Comparison of ENCODE assay signal across 8 cellular contexts in genomic region chr22:29344137-29344536, GRCh38. TPM values are rescaled to one million over a fixed set of nuclear protein-coding genes. Genes with fewer than 3 reads are reported as not detected.
DNase-seq lines count a peak whose midpoint lies in the region; ATAC-seq and TF ChIP-seq lines count a peak whose summit lies in the region.

No MANE protein-coding gene starts in this region.

- 24 to 46% (median 29%) methylated on average over 5 of the region's 5 CpGs for whole genome bisulfite sequencing in stomach, 5 donors

- peaks cover 5 to 61% (median 31%) of the 10 kb centered on the region in 4 donors for H3K4me1 ChIP-seq in stomach
- H3K4me1 ChIP-seq in HAP-1 = no peaks in the 10 kb centered on the region

- no peak overlapping the region for H3K4me3 ChIP-seq in stomach
- no peak overlapping the region for H3K4me3 ChIP-seq in HAP-1

- H3K4me3 Mint-ChIP-seq in glutamatergic neuron (ENCODE audit: unreplicated experiment) = peak overlapping the region; percentile 20

- peaks cover 10% of the 10 kb centered on the region for H3K27me3 Mint-ChIP-seq in glutamatergic neuron (ENCODE audit: unreplicated experiment)

- TF ChIP-seq EP300 in stomach (IDR thresholded peaks at IDR 0.05) = no peak

- H3K36me3 ChIP-seq in stomach (peaks cover 72 to 98% (median 96%) of the 10 kb centered on the region in 4 donors), HAP-1 (replicated peaks) (peaks cover 70% of the 10 kb centered on the region)

- no peak for TF ChIP-seq POLR2A in stomach (IDR thresholded peaks at IDR 0.05)

- no peak for ATAC-seq in HG02885 (IDR thresholded peaks at IDR 0.05; ENCODE audit: poor library complexity, unreplicated experiment)
- ATAC-seq in GM19395 (IDR thresholded peaks at IDR 0.05; ENCODE audit: unreplicated experiment) = no peak

- H3K9me3 Mint-ChIP-seq in glutamatergic neuron (ENCODE audit: unreplicated experiment) = peaks cover 4% of the 10 kb centered on the region

- H3K27ac ChIP-seq in RWPE1 (peak overlapping the region; percentile 77), stomach (peak overlapping the region in 2 of 5 donors; percentile 56 to 68)

- H3K36me3 Mint-ChIP-seq in glutamatergic neuron (ENCODE audit: unreplicated experiment) = peaks cover 4% of the 10 kb centered on the region

- TF ChIP-seq CTCF in RWPE1 (conservative IDR thresholded peaks at IDR 0.05; ENCODE audit: low read depth) (no peak), glutamatergic neuron (IDR thresholded peaks at IDR 0.05; ENCODE audit: partially characterized antibody, unreplicated experiment) (no peak), stomach (IDR thresholded peaks at IDR 0.05) (no peak)

- peak overlapping the region; percentile 12 for H3K27ac Mint-ChIP-seq in glutamatergic neuron (ENCODE audit: unreplicated experiment)

- H3K4me1 Mint-ChIP-seq in glutamatergic neuron (ENCODE audit: low read depth, unreplicated experiment) = peaks cover 36% of the 10 kb centered on the region

- intact Hi-C loops in stomach (cut with DNase I; ENCODE audit: low total_unique reads) = no loop called here

- H3K27me3 ChIP-seq in stomach = no peaks in the 10 kb centered on the region
- no peaks in the 10 kb centered on the region for H3K27me3 ChIP-seq in HAP-1 (ENCODE audit: low read depth)

- in situ Hi-C loops in HAP-1 (cut with MboI; ENCODE audit: low sequenced_read_pairs) = no loop called here

- CTCF ChIA-PET in RWPE1 (lab: Yijun Ruan, JAX) = no interaction called here

- DNase-seq in HK-2 (ENCODE audit: unreplicated experiment) (peak; percentile 86), RWPE1 (ENCODE audit: low spot score) (peak; percentile 78), glutamatergic neuron (no peak), stomach (peak; percentile 88), HAP-1 (ENCODE audit: low spot score in 2 of 2) (no peak)
- DNase-seq in stimulated activated CD8-positive, alpha-beta memory T cell treated with anti-CD3 and anti-CD28 coated beads, Interleukin-4, amount 100 ng/mL, for 48 hours = no peak

- POLR2A ChIA-PET in RWPE1 (lab: Yijun Ruan, JAX; ENCODE audit: low non-redundant PET) = no interaction called here

- no peaks in the 10 kb centered on the region for H3K9me3 ChIP-seq in stomach
- no peaks in the 10 kb centered on the region for H3K9me3 ChIP-seq in HAP-1

RNA-seq across cellular contexts. Expression of gene RASL10A, which starts 28.6 kb away (rescaled TPM):
- 1.3 TPM for total RNA-seq in glutamatergic neuron (ENCODE audit: unreplicated experiment)
- under 1 TPM in 1 of 5 donors, not detected in 4; 0.37 TPM for total RNA-seq in stomach
- 1 to 10 TPM in 1 of 3 donors, under 1 TPM in 2; 0.19 to 3.5 (median 0.76) TPM for polyA plus RNA-seq in stomach

RNA-seq across cellular contexts. Expression of gene GAS2L1, which starts 37.7 kb away (rescaled TPM):
- total RNA-seq in glutamatergic neuron (ENCODE audit: unreplicated experiment) (10.3 TPM), stomach (10 to 100 TPM in 4 of 5 donors, 1 to 10 TPM in 1; 4.4 to 81.1 (median 53.6) TPM)
- polyA plus RNA-seq in stomach = 10 to 100 TPM; 14.7 to 22.3 (median 15.7) TPM

RNA-seq across cellular contexts. Expression of gene AP1B1, which starts 44.2 kb away (rescaled TPM):
- total RNA-seq in glutamatergic neuron (ENCODE audit: unreplicated experiment) (77.9 TPM), stomach (100 to 1,000 TPM in 1 of 5 donors, 10 to 100 TPM in 4; 33.8 to 109 (median 64.6) TPM)
- polyA plus RNA-seq in stomach = 10 to 100 TPM; 19.8 to 36.9 (median 30.4) TPM

Comparison
In these comparisons a context has a peak if more than half of its experiments do, and no peak if none do; other contexts are left out.
1. DNase-seq: peak in HK-2 (single experiment), RWPE1 (single experiment) and stomach (single experiment); none in glutamatergic neuron (single experiment), stimulated activated CD8-positive, alpha-beta memory T cell treated with anti-CD3 and anti-CD28 coated beads, Interleukin-4, amount 100 ng/mL, for 48 hours (single experiment) and HAP-1 (0 of 2).